Comparison of ENCODE assay signal across 24 cellular contexts in genomic region chr15:73333001-73333400, GRCh38. TPM values are rescaled to one million over a fixed set of nuclear protein-coding genes. Genes with fewer than 3 reads are reported as not detected.
"Had no signal": no experiment of that assay in that cellular context is flagged by ENCODE, and none has a peak within 500 bp of the region (broad histone marks: within the 10 kb centered on the region; RNA-seq: fewer than 3 reads in every experiment).

No MANE protein-coding gene starts in this region.

- ATAC-seq: activated CD4-positive, CD25-positive, alpha-beta regulatory T cell treated with anti-CD3 and anti-CD28 coated beads, Interleukin-2, amount 50 U/mL, for 24 hours; activated CD8-positive, alpha-beta T cell treated with anti-CD3 and anti-CD28 coated beads for 36 hours; activated T-cell treated with anti-CD3 and anti-CD28 coated beads, Interleukin-2, amount 50 U/mL, for 72 hours; SK-N-SH treated with all-trans-retinoic acid at 6 μM for 48 hours had no signal

- H3K4me3 ChIP-seq: MG63, SJSA1 had no signal

- H3K9me3 ChIP-seq: MG63, SJSA1 had no signal

- H3K36me3 ChIP-seq: MG63, SJSA1 had no signal

- H3K27me3 ChIP-seq: MG63 had no signal

- DNase-seq: activated CD4-positive, alpha-beta T cell treated with anti-CD3 and anti-CD28 coated beads for 4 hours; activated CD8-positive, alpha-beta memory T cell treated with anti-CD3 and anti-CD28 coated beads, Interleukin-2, amount 50 U/mL, for 4 hours; activated CD8-positive, alpha-beta T cell treated with anti-CD3 and anti-CD28 coated beads for 36 hours; activated gamma-delta T cell treated with Interleukin-2 at 50 U/mL for 16 hours; activated naive CD4-positive, alpha-beta T cell treated with anti-CD3 and anti-CD28 coated beads, Interleukin-2, amount 10 ng/mL, durations not matched to agents 7 days and 5 days; activated naive CD8-positive, alpha-beta T cell treated with anti-CD3 and anti-CD28 coated beads for 36 hours; activated T-cell treated with anti-CD3 and anti-CD28 coated beads, Interleukin-2, amount 50 U/mL, for 72 hours; MG63; NCI-H1105; NCI-H1436; NCI-H1694 treated with DMSO at 0.1 percent for 48 hours; NCI-H2029 treated with DMSO at 0.1 percent for 48 hours; NCI-H345; NCI-H510A; NCI-H526 treated with DMSO at 0.1 percent for 48 hours; NCI-H82; SHP77; SW 1271 had no signal

- H3K27ac ChIP-seq: SJSA1 had no signal

- H3K4me1 ChIP-seq: SJSA1 had no signal

RNA-seq across cellular contexts. Expression of gene HCN4, which starts 35.8 kb away (rescaled TPM):
- total RNA-seq: activated CD8-positive, alpha-beta T cell treated with anti-CD3 and anti-CD28 coated beads for 36 hours; activated naive CD8-positive, alpha-beta T cell treated with anti-CD3 and anti-CD28 coated beads for 36 hours; activated T-cell treated with anti-CD3 and anti-CD28 coated beads, Interleukin-2, amount 50 U/mL, for 72 hours; OCI-LY7; RPMI7951; SJSA1; T-helper 1 cell treated with Interleukin-12 subunit alpha and Interleukin-12 subunit beta and Interleukin-4 antibody, amounts not matched to agents 30 ng/mL and 1 ng/mL, for 36 hours had no signal
